ENCODE assay signal across 18 cellular contexts in genomic region chr17:14818469-14818868, GRCh38.
A peak's percentile ranks its signal among the peaks of the same experiment; 100 is the strongest.
DNase-seq lines count a peak whose midpoint lies in the region; ATAC-seq and TF ChIP-seq lines count a peak whose summit lies in the region.
"Had no signal": no experiment of that assay in that cellular context is flagged by ENCODE, and none has a peak within 500 bp of the region (broad histone marks: within the 10 kb centered on the region; RNA-seq: fewer than 3 reads in every experiment).

No MANE protein-coding gene starts in this region.

- no peak for DNase-seq in activated CD4-positive, alpha-beta T cell treated with anti-CD3 and anti-CD28 coated beads for 36 hours
- DNase-seq in activated CD4-positive, alpha-beta T cell treated with anti-CD3 and anti-CD28 coated beads, Interleukin-2, amount 50 U/mL, for 48 hours, result no peak
- DNase-seq in ELR (ENCODE audit: low read depth) (peak; percentile 55), RWPE2 (ENCODE audit: low spot score) (no peak), cardiac septum (ENCODE audit: low spot score) (no peak), WTC11 (ENCODE audit: low spot score) (no peak), DMS 273 (lab: John Stamatoyannopoulos, UW; ENCODE audit: unreplicated experiment) (no peak)
- DNase-seq: AML-193; Caco-2; CD4-positive, alpha-beta T cell; DMS153; DMS79; IMR-90 had no signal

- H3K4me1 Mint-ChIP-seq in activated CD4-positive, alpha-beta T cell treated with anti-CD3 and anti-CD28 coated beads for 36 hours, result peaks cover 15% of the 10 kb centered on the region
- H3K4me1 Mint-ChIP-seq in WTC11, result peaks cover 17% of the 10 kb centered on the region

- TF ChIP-seq CTCF in RWPE2 (IDR thresholded peaks at IDR 0.05; ENCODE audit: poor library complexity, severe bottlenecking) (no peak), WTC11 (IDR thresholded peaks at IDR 0.05) (no peak)

- H3K27me3 ChIP-seq in RWPE2 (ENCODE audit: insufficient read depth, poor library complexity, severe bottlenecking), result no peaks in the 10 kb centered on the region

- H3K4me3 ChIP-seq in RWPE2 (ENCODE audit: severe bottlenecking), result no peak overlapping the region
- H3K4me3 ChIP-seq: A549, GM23338, K562 had no signal

- no peak overlapping the region for H3K27ac ChIP-seq in RWPE2 (ENCODE audit: poor library complexity, severe bottlenecking)
- H3K27ac ChIP-seq: 22Rv1, A549 had no signal

- POLR2A ChIA-PET in activated CD4-positive, alpha-beta T cell treated with anti-CD3 and anti-CD28 coated beads for 36 hours (lab: Charles Lee), result no interaction called here
- POLR2A ChIA-PET in WTC11 (lab: Charles Lee), result no interaction called here

- H3K27ac Mint-ChIP-seq in activated CD4-positive, alpha-beta T cell treated with anti-CD3 and anti-CD28 coated beads for 36 hours, result no peak overlapping the region
- no peak overlapping the region for H3K27ac Mint-ChIP-seq in WTC11
- H3K27ac Mint-ChIP-seq: CD4-positive, alpha-beta T cell; GM23338 had no signal

- H3K36me3 Mint-ChIP-seq in activated CD4-positive, alpha-beta T cell treated with anti-CD3 and anti-CD28 coated beads for 36 hours (ENCODE audit: low read depth), result no peaks in the 10 kb centered on the region
- H3K36me3 Mint-ChIP-seq in WTC11, result no peaks in the 10 kb centered on the region

- no peaks in the 10 kb centered on the region for H3K36me3 ChIP-seq in RWPE2 (ENCODE audit: low read depth)

- H3K9me3 ChIP-seq in RWPE2 (ENCODE audit: severe bottlenecking), result peaks cover 3% of the 10 kb centered on the region
- H3K9me3 ChIP-seq: Caco-2 had no signal

- no peak overlapping the region for H3K4me3 Mint-ChIP-seq in activated CD4-positive, alpha-beta T cell treated with anti-CD3 and anti-CD28 coated beads for 36 hours
- H3K4me3 Mint-ChIP-seq in WTC11, result no peak overlapping the region
- H3K4me3 Mint-ChIP-seq: CD4-positive, alpha-beta T cell; GM23338 had no signal

- intact Hi-C loops in activated CD4-positive, alpha-beta T cell treated with anti-CD3 and anti-CD28 coated beads for 36 hours (cut with DNase I, micrococcal nuclease), result loop anchor here (5.0 to 10.0 kb wide), 4 partner anchors 394 to 616 kb away; partner anchors contain the start of gene HS3ST3B1 (in 2 of the 2)
- intact Hi-C loops in cardiac septum (cut with DNase I), result no loop called here

- no peaks in the 10 kb centered on the region for H3K9me3 Mint-ChIP-seq in activated CD4-positive, alpha-beta T cell treated with anti-CD3 and anti-CD28 coated beads for 36 hours (ENCODE audit: low read depth)
- H3K9me3 Mint-ChIP-seq in WTC11, result peaks cover 4% of the 10 kb centered on the region
- H3K9me3 Mint-ChIP-seq: GM23338 had no signal

- peaks cover 11% of the 10 kb centered on the region for H3K4me1 ChIP-seq in RWPE2 (ENCODE audit: insufficient read depth, poor library complexity, severe bottlenecking)
- H3K4me1 ChIP-seq: A549, Caco-2 had no signal

- H3K27me3 Mint-ChIP-seq in activated CD4-positive, alpha-beta T cell treated with anti-CD3 and anti-CD28 coated beads for 36 hours, result peaks cover 15% of the 10 kb centered on the region
- H3K27me3 Mint-ChIP-seq in WTC11 (ENCODE audit: low read depth), result no peaks in the 10 kb centered on the region

- ATAC-seq in activated CD4-positive, alpha-beta T cell treated with anti-CD3 and anti-CD28 coated beads for 36 hours, result peak; percentile 7
- ATAC-seq in RWPE2 (ENCODE audit: low read depth) (0 out of 3 replicates have a peak, but pooled peaks have one; percentile 44), WTC11 (no peak)
- ATAC-seq: A549, GM23338, HCT116, K562 had no signal

- CTCF ChIA-PET in activated CD4-positive, alpha-beta T cell treated with anti-CD3 and anti-CD28 coated beads for 36 hours (lab: Charles Lee), result no interaction called here
- CTCF ChIA-PET in WTC11 (lab: Charles Lee), result no interaction called here

TF ChIP-seq in WTC11, 78 proteins besides CTCF, POLR2A, EP300 and RAD21:
- TF ChIP-seq, protein P1, sequence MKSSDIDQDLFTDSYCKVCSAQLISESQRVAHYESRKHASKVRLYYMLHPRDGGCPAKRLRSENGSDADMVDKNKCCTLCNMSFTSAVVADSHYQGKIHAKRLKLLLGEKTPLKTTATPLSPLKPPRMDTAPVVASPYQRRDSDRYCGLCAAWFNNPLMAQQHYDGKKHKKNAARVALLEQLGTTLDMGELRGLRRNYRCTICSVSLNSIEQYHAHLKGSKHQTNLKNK (CRISPR knock-in tag; IDR thresholded peaks at IDR 0.05), result no peak
- TF ChIP-seq, protein P2, sequence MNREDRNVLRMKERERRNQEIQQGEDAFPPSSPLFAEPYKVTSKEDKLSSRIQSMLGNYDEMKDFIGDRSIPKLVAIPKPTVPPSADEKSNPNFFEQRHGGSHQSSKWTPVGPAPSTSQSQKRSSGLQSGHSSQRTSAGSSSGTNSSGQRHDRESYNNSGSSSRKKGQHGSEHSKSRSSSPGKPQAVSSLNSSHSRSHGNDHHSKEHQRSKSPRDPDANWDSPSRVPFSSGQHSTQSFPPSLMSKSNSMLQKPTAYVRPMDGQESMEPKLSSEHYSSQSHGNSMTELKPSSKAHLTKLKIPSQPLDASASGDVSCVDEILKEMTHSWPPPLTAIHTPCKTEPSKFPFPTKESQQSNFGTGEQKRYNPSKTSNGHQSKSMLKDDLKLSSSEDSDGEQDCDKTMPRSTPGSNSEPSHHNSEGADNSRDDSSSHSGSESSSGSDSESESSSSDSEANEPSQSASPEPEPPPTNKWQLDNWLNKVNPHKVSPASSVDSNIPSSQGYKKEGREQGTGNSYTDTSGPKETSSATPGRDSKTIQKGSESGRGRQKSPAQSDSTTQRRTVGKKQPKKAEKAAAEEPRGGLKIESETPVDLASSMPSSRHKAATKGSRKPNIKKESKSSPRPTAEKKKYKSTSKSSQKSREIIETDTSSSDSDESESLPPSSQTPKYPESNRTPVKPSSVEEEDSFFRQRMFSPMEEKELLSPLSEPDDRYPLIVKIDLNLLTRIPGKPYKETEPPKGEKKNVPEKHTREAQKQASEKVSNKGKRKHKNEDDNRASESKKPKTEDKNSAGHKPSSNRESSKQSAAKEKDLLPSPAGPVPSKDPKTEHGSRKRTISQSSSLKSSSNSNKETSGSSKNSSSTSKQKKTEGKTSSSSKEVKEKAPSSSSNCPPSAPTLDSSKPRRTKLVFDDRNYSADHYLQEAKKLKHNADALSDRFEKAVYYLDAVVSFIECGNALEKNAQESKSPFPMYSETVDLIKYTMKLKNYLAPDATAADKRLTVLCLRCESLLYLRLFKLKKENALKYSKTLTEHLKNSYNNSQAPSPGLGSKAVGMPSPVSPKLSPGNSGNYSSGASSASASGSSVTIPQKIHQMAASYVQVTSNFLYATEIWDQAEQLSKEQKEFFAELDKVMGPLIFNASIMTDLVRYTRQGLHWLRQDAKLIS (CRISPR knock-in tag; IDR thresholded peaks at IDR 0.05; ENCODE audit: borderline replicate concordance), result no peak
- TF ChIP-seq KAT7 (CRISPR knock-in tag; IDR thresholded peaks at IDR 0.05; ENCODE audit: borderline replicate concordance) (no peak), STAT6 (CRISPR knock-in tag; conservative IDR thresholded peaks at IDR 0.05; ENCODE audit: low read depth) (no peak), JAZF1 (CRISPR knock-in tag; IDR thresholded peaks at IDR 0.05) (no peak), PREB (CRISPR knock-in tag; IDR thresholded peaks at IDR 0.05; ENCODE audit: borderline replicate concordance) (no peak), NFE2L1 (CRISPR knock-in tag; IDR thresholded peaks at IDR 0.05) (no peak)
- TF ChIP-seq, protein P3, sequence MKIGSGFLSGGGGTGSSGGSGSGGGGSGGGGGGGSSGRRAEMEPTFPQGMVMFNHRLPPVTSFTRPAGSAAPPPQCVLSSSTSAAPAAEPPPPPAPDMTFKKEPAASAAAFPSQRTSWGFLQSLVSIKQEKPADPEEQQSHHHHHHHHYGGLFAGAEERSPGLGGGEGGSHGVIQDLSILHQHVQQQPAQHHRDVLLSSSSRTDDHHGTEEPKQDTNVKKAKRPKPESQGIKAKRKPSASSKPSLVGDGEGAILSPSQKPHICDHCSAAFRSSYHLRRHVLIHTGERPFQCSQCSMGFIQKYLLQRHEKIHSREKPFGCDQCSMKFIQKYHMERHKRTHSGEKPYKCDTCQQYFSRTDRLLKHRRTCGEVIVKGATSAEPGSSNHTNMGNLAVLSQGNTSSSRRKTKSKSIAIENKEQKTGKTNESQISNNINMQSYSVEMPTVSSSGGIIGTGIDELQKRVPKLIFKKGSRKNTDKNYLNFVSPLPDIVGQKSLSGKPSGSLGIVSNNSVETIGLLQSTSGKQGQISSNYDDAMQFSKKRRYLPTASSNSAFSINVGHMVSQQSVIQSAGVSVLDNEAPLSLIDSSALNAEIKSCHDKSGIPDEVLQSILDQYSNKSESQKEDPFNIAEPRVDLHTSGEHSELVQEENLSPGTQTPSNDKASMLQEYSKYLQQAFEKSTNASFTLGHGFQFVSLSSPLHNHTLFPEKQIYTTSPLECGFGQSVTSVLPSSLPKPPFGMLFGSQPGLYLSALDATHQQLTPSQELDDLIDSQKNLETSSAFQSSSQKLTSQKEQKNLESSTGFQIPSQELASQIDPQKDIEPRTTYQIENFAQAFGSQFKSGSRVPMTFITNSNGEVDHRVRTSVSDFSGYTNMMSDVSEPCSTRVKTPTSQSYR (CRISPR knock-in tag; IDR thresholded peaks at IDR 0.05), result no peak
